29 cellular contexts compared by ENCODE assay signal in genomic region chr5:136701191-136701590, GRCh38.
"Had no signal": no experiment of that assay in that cellular context is flagged by ENCODE, and none has a peak within 500 bp of the region (broad histone marks: within the 10 kb centered on the region; RNA-seq: fewer than 3 reads in every experiment).

No MANE protein-coding gene starts in this region.

- H3K36me3 ChIP-seq: ascending aorta, cardiac muscle cell, SJCRH30, WERI-Rb-1 had no signal

- ATAC-seq: activated CD8-positive, alpha-beta T cell treated with anti-CD3 and anti-CD28 coated beads for 36 hours had no signal

- H3K36me3 Mint-ChIP-seq: activated naive CD4-positive, alpha-beta T cell treated with anti-CD3 and anti-CD28 coated beads, Interleukin-2, amount 50 U/mL, for 24 hours; activated naive CD8-positive, alpha-beta T cell treated with anti-CD3 and anti-CD28 coated beads, Interleukin-2, amount 10 ng/mL, durations not matched to agents 7 days and 5 days had no signal

- H3K27ac ChIP-seq: ascending aorta, cardiac muscle cell, SJCRH30, SK-N-MC, WERI-Rb-1 had no signal

- H3K4me3 ChIP-seq: ascending aorta, cardiac muscle cell, SJCRH30, SK-N-MC had no signal

- H3K4me1 Mint-ChIP-seq: activated naive CD4-positive, alpha-beta T cell treated with anti-CD3 and anti-CD28 coated beads, Interleukin-2, amount 50 U/mL, for 24 hours; activated naive CD8-positive, alpha-beta T cell treated with anti-CD3 and anti-CD28 coated beads, Interleukin-2, amount 10 ng/mL, durations not matched to agents 7 days and 5 days; central memory CD8-positive, alpha-beta T cell had no signal

- H3K4me1 ChIP-seq: ascending aorta, SJCRH30 had no signal

- H3K4me3 Mint-ChIP-seq: activated CD8-positive, alpha-beta T cell treated with anti-CD3 and anti-CD28 coated beads for 36 hours; activated naive CD4-positive, alpha-beta T cell treated with anti-CD3 and anti-CD28 coated beads, Interleukin-2, amount 50 U/mL, for 24 hours; activated naive CD8-positive, alpha-beta T cell treated with anti-CD3 and anti-CD28 coated beads, Interleukin-2, amount 10 ng/mL, durations not matched to agents 7 days and 5 days; central memory CD8-positive, alpha-beta T cell had no signal

- H3K27ac Mint-ChIP-seq: activated CD8-positive, alpha-beta T cell treated with anti-CD3 and anti-CD28 coated beads for 36 hours; activated naive CD4-positive, alpha-beta T cell treated with anti-CD3 and anti-CD28 coated beads, Interleukin-2, amount 50 U/mL, for 24 hours; activated naive CD8-positive, alpha-beta T cell treated with anti-CD3 and anti-CD28 coated beads, Interleukin-2, amount 10 ng/mL, durations not matched to agents 7 days and 5 days; activated T-helper 2 cell treated with anti-CD3 and anti-CD28 coated beads, Interferon-gamma antibody, Interleukin-2, Interleukin-4, amounts not matched to agents 10 μg/mL and 5 μg/mL and 100 μg/mL, durations not matched to agents 14 hours and 24 hours and 36 hours had no signal

- H3K9me3 Mint-ChIP-seq: activated CD8-positive, alpha-beta T cell treated with anti-CD3 and anti-CD28 coated beads for 36 hours; activated naive CD4-positive, alpha-beta T cell treated with anti-CD3 and anti-CD28 coated beads, Interleukin-2, amount 50 U/mL, for 24 hours; activated naive CD8-positive, alpha-beta T cell treated with anti-CD3 and anti-CD28 coated beads, Interleukin-2, amount 10 ng/mL, durations not matched to agents 7 days and 5 days; activated T-helper 2 cell treated with anti-CD3 and anti-CD28 coated beads, Interferon-gamma antibody, Interleukin-2, Interleukin-4, amounts not matched to agents 10 μg/mL and 5 μg/mL and 100 μg/mL, durations not matched to agents 14 hours and 24 hours and 36 hours had no signal

- H3K9me3 ChIP-seq: ascending aorta, SJCRH30 had no signal

- DNase-seq: activated CD4-positive, alpha-beta T cell treated with anti-CD3 and anti-CD28 coated beads for 1 hour; activated CD4-positive, alpha-beta T cell treated with anti-CD3 and anti-CD28 coated beads for 48 hours; activated CD4-positive, CD25-positive, alpha-beta regulatory T cell; activated CD8-positive, alpha-beta T cell treated with anti-CD3 and anti-CD28 coated beads for 36 hours; activated gamma-delta T cell; activated naive CD4-positive, alpha-beta T cell treated with Interleukin-2 at 50 U/mL for 16 hours; activated naive CD8-positive, alpha-beta T cell treated with anti-CD3 and anti-CD28 coated beads, Interleukin-2, amount 10 ng/mL, durations not matched to agents 7 days and 5 days; activated T-cell treated with anti-CD3 and anti-CD28 coated beads, Interleukin-2, amount 50 U/mL, for 1 hour; amygdala; Karpas-422; KBM-7; NCI-H1105; NCI-H1417 treated with DMSO at 0.1 percent for 48 hours; NCI-H187 treated with DMSO at 0.1 percent for 48 hours; NCI-H2107; NCI-H226; NCI-H446 treated with DMSO at 0.1 percent for 48 hours; NCI-H748 treated with DMSO at 0.1 percent for 48 hours; NK-92 treated with Interleukin-12 subunit alpha and Interleukin-12 subunit beta, amount 100 ng/mL, for 24 hours; SHP77; SJCRH30; T1000; WERI-Rb-1 had no signal

- H3K27me3 ChIP-seq: ascending aorta, cardiac muscle cell had no signal

- H3K27me3 Mint-ChIP-seq: activated naive CD8-positive, alpha-beta T cell treated with anti-CD3 and anti-CD28 coated beads, Interleukin-2, amount 10 ng/mL, durations not matched to agents 7 days and 5 days had no signal
